ENCODE assay signal across 13 cellular contexts in genomic region chr11:37712246-37712645, GRCh38.
A peak's percentile ranks its signal among the peaks of the same experiment; 100 is the strongest.
DNase-seq lines count a peak whose midpoint lies in the region; TF ChIP-seq lines count a peak whose summit lies in the region.
"Had no signal": no experiment of that assay in that cellular context is flagged by ENCODE, and none has a peak within 500 bp of the region (broad histone marks: within the 10 kb centered on the region; RNA-seq: fewer than 3 reads in every experiment).

No MANE protein-coding gene starts in this region.

- no peaks in the 10 kb centered on the region for H3K27me3 Mint-ChIP-seq in HFFc6 (ENCODE audit: insufficient read depth)
- no peaks in the 10 kb centered on the region for H3K27me3 Mint-ChIP-seq in activated naive CD4-positive, alpha-beta T cell treated with anti-CD3 and anti-CD28 coated beads, Interleukin-2, amount 10 ng/mL, durations not matched to agents 7 days and 5 days
- no peaks in the 10 kb centered on the region for H3K27me3 Mint-ChIP-seq in activated T-helper 1 cell treated with anti-CD3 and anti-CD28 coated beads, Interleukin-12 subunit alpha, Interleukin-12 subunit beta, Interleukin-2, Interleukin-4 antibody, amounts not matched to agents 30 ng/mL and 10 ng/mL and 1 ng/mL, durations not matched to agents 14 hours and 24 hours and 36 hours (ENCODE audit: insufficient read depth)
- H3K27me3 Mint-ChIP-seq: activated CD4-positive, alpha-beta T cell treated with anti-CD3 and anti-CD28 coated beads for 36 hours; CD4-positive, CD25-positive, alpha-beta regulatory T cell had no signal

- no peak for DNase-seq in AG04449 (ENCODE audit: low read depth, low spot score)
- no peak for DNase-seq in HFFc6
- peak; percentile 76 for DNase-seq in SK-N-DZ (ENCODE audit: low spot score)
- DNase-seq in glomerular visceral epithelial cell (ENCODE audit: extremely low spot score), result peak; percentile 2
- DNase-seq in activated naive CD4-positive, alpha-beta T cell treated with anti-CD3 and anti-CD28 coated beads, Interleukin-2, amount 10 ng/mL, durations not matched to agents 7 days and 5 days, result no peak
- no peak for DNase-seq in activated T-helper 1 cell treated with anti-CD3 and anti-CD28 coated beads, Interleukin-12 subunit alpha, Interleukin-12 subunit beta, Interleukin-2, Interleukin-4 antibody, amounts not matched to agents 30 ng/mL and 10 ng/mL and 1 ng/mL, durations not matched to agents 14 hours and 24 hours and 36 hours (ENCODE audit: low spot score)
- DNase-seq in stimulated activated CD8-positive, alpha-beta memory T cell treated with anti-CD3 and anti-CD28 coated beads, Interleukin-4, amount 100 ng/mL, for 48 hours, result no peak
- DNase-seq in middle frontal gyrus (ENCODE audit: extremely low spot score, low spot score), result no peak
- DNase-seq: activated CD4-positive, alpha-beta T cell treated with anti-CD3 and anti-CD28 coated beads for 36 hours; CD4-positive, CD25-positive, alpha-beta regulatory T cell; mucosa of descending colon; RPMI8226 had no signal

- no peaks in the 10 kb centered on the region; the same call in 1 of the 2 replicates for H3K9me3 Mint-ChIP-seq in HFFc6
- peaks cover 4% of the 10 kb centered on the region for H3K9me3 Mint-ChIP-seq in activated naive CD4-positive, alpha-beta T cell treated with anti-CD3 and anti-CD28 coated beads, Interleukin-2, amount 10 ng/mL, durations not matched to agents 7 days and 5 days
- no peaks in the 10 kb centered on the region for H3K9me3 Mint-ChIP-seq in activated T-helper 1 cell treated with anti-CD3 and anti-CD28 coated beads, Interleukin-12 subunit alpha, Interleukin-12 subunit beta, Interleukin-2, Interleukin-4 antibody, amounts not matched to agents 30 ng/mL and 10 ng/mL and 1 ng/mL, durations not matched to agents 14 hours and 24 hours and 36 hours

- TF ChIP-seq CTCF in AG04449 (IDR thresholded peaks at IDR 0.05; ENCODE audit: insufficient read depth, low read length, missing control alignments), result peak; percentile 8
- TF ChIP-seq CTCF in HFFc6 (IDR thresholded peaks at IDR 0.05), result peak; percentile 42; the same call in 1 of the 2 replicates

- H3K27ac Mint-ChIP-seq in HFFc6, result no peak overlapping the region
- H3K27ac Mint-ChIP-seq in activated naive CD4-positive, alpha-beta T cell treated with anti-CD3 and anti-CD28 coated beads, Interleukin-2, amount 10 ng/mL, durations not matched to agents 7 days and 5 days, result no peak overlapping the region
- no peak overlapping the region for H3K27ac Mint-ChIP-seq in activated T-helper 1 cell treated with anti-CD3 and anti-CD28 coated beads, Interleukin-12 subunit alpha, Interleukin-12 subunit beta, Interleukin-2, Interleukin-4 antibody, amounts not matched to agents 30 ng/mL and 10 ng/mL and 1 ng/mL, durations not matched to agents 14 hours and 24 hours and 36 hours
- H3K27ac Mint-ChIP-seq: activated CD4-positive, alpha-beta T cell treated with anti-CD3 and anti-CD28 coated beads for 36 hours; CD4-positive, CD25-positive, alpha-beta regulatory T cell had no signal

- POLR2A ChIA-PET in AG04449 (lab: Yijun Ruan, JAX), result no interaction called here

- H3K4me3 ChIP-seq in AG04449 (ENCODE audit: low read depth, low read length), result no peak overlapping the region
- H3K4me3 ChIP-seq: mucosa of descending colon, skin epidermis had no signal

- CTCF ChIA-PET in AG04449 (lab: Yijun Ruan, JAX), result no interaction called here
- CTCF ChIA-PET in activated naive CD4-positive, alpha-beta T cell treated with anti-CD3 and anti-CD28 coated beads, Interleukin-2, amount 10 ng/mL, durations not matched to agents 7 days and 5 days (lab: Charles Lee), result no interaction called here

- peaks cover 8% of the 10 kb centered on the region; the same call in 1 of the 2 replicates for H3K4me1 Mint-ChIP-seq in HFFc6 (ENCODE audit: low read depth)
- no peaks in the 10 kb centered on the region for H3K4me1 Mint-ChIP-seq in activated naive CD4-positive, alpha-beta T cell treated with anti-CD3 and anti-CD28 coated beads, Interleukin-2, amount 10 ng/mL, durations not matched to agents 7 days and 5 days
- H3K4me1 Mint-ChIP-seq in activated T-helper 1 cell treated with anti-CD3 and anti-CD28 coated beads, Interleukin-12 subunit alpha, Interleukin-12 subunit beta, Interleukin-2, Interleukin-4 antibody, amounts not matched to agents 30 ng/mL and 10 ng/mL and 1 ng/mL, durations not matched to agents 14 hours and 24 hours and 36 hours (ENCODE audit: low read depth), result no peaks in the 10 kb centered on the region
- H3K4me1 Mint-ChIP-seq: activated CD4-positive, alpha-beta T cell treated with anti-CD3 and anti-CD28 coated beads for 36 hours; CD4-positive, CD25-positive, alpha-beta regulatory T cell had no signal

- H3K36me3 Mint-ChIP-seq in HFFc6 (ENCODE audit: low read depth), result no peaks in the 10 kb centered on the region
- H3K36me3 Mint-ChIP-seq in activated naive CD4-positive, alpha-beta T cell treated with anti-CD3 and anti-CD28 coated beads, Interleukin-2, amount 10 ng/mL, durations not matched to agents 7 days and 5 days, result no peaks in the 10 kb centered on the region
- no peaks in the 10 kb centered on the region for H3K36me3 Mint-ChIP-seq in activated T-helper 1 cell treated with anti-CD3 and anti-CD28 coated beads, Interleukin-12 subunit alpha, Interleukin-12 subunit beta, Interleukin-2, Interleukin-4 antibody, amounts not matched to agents 30 ng/mL and 10 ng/mL and 1 ng/mL, durations not matched to agents 14 hours and 24 hours and 36 hours (ENCODE audit: low read depth)
- H3K36me3 Mint-ChIP-seq: CD4-positive, CD25-positive, alpha-beta regulatory T cell had no signal

- intact Hi-C loops in activated T-helper 1 cell treated with anti-CD3 and anti-CD28 coated beads, Interleukin-12 subunit alpha, Interleukin-12 subunit beta, Interleukin-2, Interleukin-4 antibody, amounts not matched to agents 30 ng/mL and 10 ng/mL and 1 ng/mL, durations not matched to agents 14 hours and 24 hours and 36 hours (cut with micrococcal nuclease), result no loop called here

- H3K4me3 Mint-ChIP-seq in HFFc6, result peak overlapping the region; percentile 62; the same call in 1 of the 2 replicates
- no peak overlapping the region for H3K4me3 Mint-ChIP-seq in activated naive CD4-positive, alpha-beta T cell treated with anti-CD3 and anti-CD28 coated beads, Interleukin-2, amount 10 ng/mL, durations not matched to agents 7 days and 5 days
- no peak overlapping the region for H3K4me3 Mint-ChIP-seq in activated T-helper 1 cell treated with anti-CD3 and anti-CD28 coated beads, Interleukin-12 subunit alpha, Interleukin-12 subunit beta, Interleukin-2, Interleukin-4 antibody, amounts not matched to agents 30 ng/mL and 10 ng/mL and 1 ng/mL, durations not matched to agents 14 hours and 24 hours and 36 hours
- H3K4me3 Mint-ChIP-seq: activated CD4-positive, alpha-beta T cell treated with anti-CD3 and anti-CD28 coated beads for 36 hours; CD4-positive, CD25-positive, alpha-beta regulatory T cell had no signal

Comparison
In these comparisons a context has a peak if more than half of its experiments do, and no peak if none do; other contexts are left out.
1. DNase-seq: peak in SK-N-DZ (single experiment) and glomerular visceral epithelial cell (single experiment); none in AG04449 (single experiment), HFFc6 (single experiment), activated naive CD4-positive, alpha-beta T cell treated with anti-CD3 and anti-CD28 coated beads, Interleukin-2, amount 10 ng/mL, durations not matched to agents 7 days and 5 days (single experiment), activated T-helper 1 cell treated with anti-CD3 and anti-CD28 coated beads, Interleukin-12 subunit alpha, Interleukin-12 subunit beta, Interleukin-2, Interleukin-4 antibody, amounts not matched to agents 30 ng/mL and 10 ng/mL and 1 ng/mL, durations not matched to agents 14 hours and 24 hours and 36 hours (single experiment), stimulated activated CD8-positive, alpha-beta memory T cell treated with anti-CD3 and anti-CD28 coated beads, Interleukin-4, amount 100 ng/mL, for 48 hours (single experiment) and middle frontal gyrus (single experiment).